Comparison of ENCODE assay signal across 11 cellular contexts in the genomic region with DNA sequence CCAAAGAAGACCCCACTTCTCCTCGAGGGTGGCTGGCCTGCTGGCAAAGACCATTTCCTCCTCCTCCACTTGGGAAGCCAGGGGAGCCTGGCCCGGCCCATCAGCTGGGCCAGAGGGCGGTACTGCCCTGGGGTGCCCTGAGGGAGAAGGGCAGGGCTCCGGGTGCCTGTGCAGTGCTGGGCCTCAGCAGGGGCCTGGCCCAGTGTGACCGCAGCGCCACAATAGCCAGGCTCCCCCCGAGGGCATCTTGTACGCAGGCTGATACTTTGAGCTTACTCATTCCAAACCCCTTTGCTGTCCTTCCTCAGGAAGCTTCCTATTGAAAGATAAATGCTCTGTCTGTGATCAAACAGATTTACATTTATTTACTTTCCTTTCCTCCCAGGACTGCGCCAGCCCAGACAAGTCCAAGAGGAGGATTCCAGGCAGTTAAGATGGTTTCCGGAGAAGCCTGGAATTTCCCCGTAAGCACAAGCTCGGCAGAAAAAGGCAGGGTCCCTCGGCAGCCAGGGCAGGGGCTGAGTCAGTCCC.
DNase-seq lines count a peak whose midpoint lies in the region; ATAC-seq, FAIRE-seq and TF ChIP-seq lines count a peak whose summit lies in the region.
"Had no signal": no experiment of that assay in that cellular context is flagged by ENCODE, and none has a peak within 500 bp of the region (broad histone marks: within the 10 kb centered on the region; RNA-seq: fewer than 3 reads in every experiment).

No MANE protein-coding gene starts in this region.

- H2AFZ ChIP-seq in endothelial cell of umbilical vein (ENCODE audit: low read depth, low read length) (no peak overlapping the region), neuronal stem cell (ENCODE audit: low read length) (peak overlapping the region; percentile 70)

- H2AK5ac ChIP-seq in neuronal stem cell (ENCODE audit: low read depth, low read length): no peak overlapping the region

- no peak for ATAC-seq in GM18867 (IDR thresholded peaks at IDR 0.05; ENCODE audit: unreplicated experiment)

- dilution Hi-C loops in endothelial cell of umbilical vein (cut with MboI; ENCODE audit: extremely low pct_ligation_motif_present, low sequenced_read_pairs): no loop called here

- no peak overlapping the region for H4K91ac ChIP-seq in neuronal stem cell (ENCODE audit: low read depth, low read length, poor library complexity)

- POLR2A ChIA-PET in endothelial cell of umbilical vein (lab: Charles Lee): interaction anchor here (1.0 to 2.2 kb wide), 10 partner anchors 10 to 344 kb away, joined by 3 to 16 read pairs (median 4); a partner anchor contains a TSS

- H3K4me3 ChIP-seq in endothelial cell of umbilical vein (replicated peaks in 1 of 3; ENCODE audit: insufficient read depth in 1 of 3, low read depth in 1 of 3, low read length in 3 of 3): no peak overlapping the region
- H3K4me3 ChIP-seq in neuronal stem cell (ENCODE audit: low read length in 2 of 2): no peak overlapping the region
- H3K4me3 ChIP-seq: BLaER1 had no signal

- H3K4ac ChIP-seq in neuronal stem cell (ENCODE audit: low read length): no peak overlapping the region

- H3K23ac ChIP-seq in neuronal stem cell (ENCODE audit: low read depth, low read length, poor library complexity): no peak overlapping the region

- no peak overlapping the region for H2BK120ac ChIP-seq in neuronal stem cell (ENCODE audit: low read depth, low read length)

- no TSS peak for BruUV-seq in endothelial cell of umbilical vein (replicated peaks; lab: Mats Ljungman, UMichigan)

- TF ChIP-seq CTCF in endothelial cell of umbilical vein (IDR thresholded peaks at IDR 0.05; ENCODE audit: extremely low read depth in 1 of 2, insufficient read depth in 1 of 2, low read depth in 1 of 2, low read length in 2 of 2): no peak

- H3K14ac ChIP-seq in neuronal stem cell (ENCODE audit: low read length): no peak overlapping the region

- H4K8ac ChIP-seq in neuronal stem cell (ENCODE audit: low read depth, low read length): no peak overlapping the region

- no peaks in the 10 kb centered on the region for H3K36me3 ChIP-seq in endothelial cell of umbilical vein (ENCODE audit: control insufficient read depth in 2 of 2, extremely low read depth in 1 of 2, insufficient read depth in 2 of 2, low read length in 2 of 2)
- no peaks in the 10 kb centered on the region for H3K36me3 ChIP-seq in neuronal stem cell (replicated peaks in 1 of 2; ENCODE audit: control insufficient read depth in 2 of 2, insufficient read depth in 2 of 2, low read length in 2 of 2)
- H3K36me3 ChIP-seq: BLaER1 had no signal

- CTCF ChIA-PET in endothelial cell of umbilical vein (lab: Charles Lee): interaction anchor here (0.6 to 4.2 kb wide), 21 partner anchors 8 to 391 kb away, joined by 3 to 25 read pairs (median 5); a partner anchor contains a TSS

- H3K9me3 ChIP-seq in endothelial cell of umbilical vein (replicated peaks; ENCODE audit: control insufficient read depth, insufficient read depth, low read length): no peaks in the 10 kb centered on the region
- H3K9me3 ChIP-seq in neuronal stem cell (replicated peaks in 1 of 2; ENCODE audit: control insufficient read depth in 2 of 2, insufficient read depth in 1 of 2, low read depth in 1 of 2, low read length in 2 of 2): no peaks in the 10 kb centered on the region
- H3K9me3 ChIP-seq: BLaER1 had no signal

- intact Hi-C loops in endothelial cell of umbilical vein (cut with micrococcal nuclease): loop anchor here (1.0 to 2.0 kb wide), 15 partner anchors 16 to 342 kb away; no protein-coding TSS in a partner anchor

- no peaks in the 10 kb centered on the region for H4K20me1 ChIP-seq in endothelial cell of umbilical vein (replicated peaks; ENCODE audit: control insufficient read depth, extremely low read depth, insufficient read depth, low read length)
- H4K20me1 ChIP-seq: BLaER1 had no signal

- H3K18ac ChIP-seq in neuronal stem cell (ENCODE audit: low read length): peak overlapping the region; percentile 16

- peak overlapping the region; percentile 99 for H3K27ac ChIP-seq in endothelial cell of umbilical vein (ENCODE audit: insufficient read depth, low read depth, low read length)
- H3K27ac ChIP-seq in neuronal stem cell (replicated peaks; ENCODE audit: low read length): no peak overlapping the region
- H3K27ac ChIP-seq: BLaER1 had no signal

- peak; percentile 99 for FAIRE-seq in endothelial cell of umbilical vein (lab: Jason Lieb, UNC)

- H3K79me1 ChIP-seq in neuronal stem cell (ENCODE audit: low read depth, low read length): no peaks in the 10 kb centered on the region

- peaks cover 53% of the 10 kb centered on the region for H3K4me1 ChIP-seq in endothelial cell of umbilical vein (ENCODE audit: control insufficient read depth, extremely low read depth, insufficient read depth, low read length)
- H3K4me1 ChIP-seq in neuronal stem cell (ENCODE audit: control insufficient read depth in 2 of 2, insufficient read depth in 1 of 2, low read depth in 1 of 2, low read length in 2 of 2): peaks cover 0 to 6% of the 10 kb centered on the region in 2 donors
- H3K4me1 ChIP-seq: BLaER1 had no signal

- H2BK5ac ChIP-seq in neuronal stem cell (ENCODE audit: low read length): no peak overlapping the region

- no peak overlapping the region for H2BK12ac ChIP-seq in neuronal stem cell (ENCODE audit: low read length)

- no peaks in the 10 kb centered on the region for H3K9me1 ChIP-seq in endothelial cell of umbilical vein (replicated peaks; ENCODE audit: control insufficient read depth, extremely low read depth, insufficient read depth, low read length)

- H3K27me3 ChIP-seq in endothelial cell of umbilical vein (ENCODE audit: control insufficient read depth in 2 of 2, insufficient read depth in 2 of 2, low read length in 2 of 2) (no peaks in the 10 kb centered on the region), neuronal stem cell (ENCODE audit: control insufficient read depth in 3 of 3, insufficient read depth in 3 of 3, low read depth in 1 of 3, low read length in 3 of 3) (peaks cover 0 to 32% (median 0%) of the 10 kb centered on the region in 3 experiments)
- H3K27me3 ChIP-seq: BLaER1 had no signal

- TF ChIP-seq POLR2A in endothelial cell of umbilical vein (IDR thresholded peaks at IDR 0.05; ENCODE audit: low read depth, low read length): peak; percentile 65

- no peaks in the 10 kb centered on the region for H3K79me2 ChIP-seq in endothelial cell of umbilical vein (ENCODE audit: control insufficient read depth, insufficient read depth, low read length)

- peak; percentile 51 for DNase-seq in COLO668 (lab: John Stamatoyannopoulos, UW; ENCODE audit: unreplicated experiment)
- DNase-seq in NCI-H345 (lab: John Stamatoyannopoulos, UW): peak; percentile 40
- DNase-seq in endothelial cell of umbilical vein (ENCODE audit: low read depth, low spot score): peak; percentile 95
- DNase-seq in neuronal stem cell (ENCODE audit: low spot score): no peak
- no peak for DNase-seq in NCI-H2227 treated with DMSO at 0.1 percent for 48 hours (lab: John Stamatoyannopoulos, UW)
- no peak for DNase-seq in activated naive CD4-positive, alpha-beta T cell (lab: John Stamatoyannopoulos, UW)
- DNase-seq in Kasumi-1 (lab: John Stamatoyannopoulos, UW): no peak
- DNase-seq: activated naive CD4-positive, alpha-beta T cell treated with Interleukin-2 at 50 U/mL for 16 hours; NCI-H2171 had no signal

- H3K9ac ChIP-seq in endothelial cell of umbilical vein (replicated peaks; ENCODE audit: extremely low read depth, insufficient read depth, low read length) (peak overlapping the region; percentile 85), neuronal stem cell (ENCODE audit: low read depth, low read length, poor library complexity) (no peak overlapping the region)
- H3K9ac ChIP-seq: BLaER1 had no signal

- no CpG with 5 or more reads among the region's 13 CpGs for WGBS in neuronal stem cell (ENCODE audit: extremely low coverage in 2 of 2, insufficient read length in 2 of 2, insufficient replicate concordance in 1 of 2), 2 donors

- H3K4me2 ChIP-seq in endothelial cell of umbilical vein (ENCODE audit: insufficient read depth, low read length): peak overlapping the region; percentile 55
- no peak overlapping the region for H3K4me2 ChIP-seq in neuronal stem cell (ENCODE audit: insufficient read depth, low read length, poor library complexity, severe bottlenecking)
- H3K4me2 ChIP-seq: BLaER1 had no signal

- H2BK15ac ChIP-seq in neuronal stem cell (ENCODE audit: low read length): no peak overlapping the region

TF ChIP-seq in endothelial cell of umbilical vein, 7 proteins besides CTCF, POLR2A, EP300 and RAD21:
- peak; percentile 97 for TF ChIP-seq GATA2 (IDR thresholded peaks at IDR 0.05; ENCODE audit: insufficient read depth, insufficient read length, low read depth, low read length)
- TF ChIP-seq JUN (IDR thresholded peaks at IDR 0.05; ENCODE audit: borderline replicate concordance, insufficient read depth, insufficient read length, low read depth): peak; percentile 73
- no peak for TF ChIP-seq EZH2 (IDR thresholded peaks at IDR 0.05; ENCODE audit: borderline replicate concordance, low read depth, low read length, severe bottlenecking)
- TF ChIP-seq POLR2AphosphoS5 (IDR thresholded peaks at IDR 0.05; ENCODE audit: insufficient read depth, low read depth, low read length): peak; percentile 97
- peak; percentile 84 for TF ChIP-seq FOS (IDR thresholded peaks at IDR 0.05; ENCODE audit: borderline replicate concordance, insufficient read depth, low read length)

Comparison
In these comparisons a context has a peak if more than half of its experiments do, and no peak if none do; other contexts are left out.
1. DNase-seq: peak in COLO668 (single experiment), NCI-H345 (single experiment) and endothelial cell of umbilical vein (single experiment); none in neuronal stem cell (single experiment), NCI-H2227 treated with DMSO at 0.1 percent for 48 hours (single experiment), activated naive CD4-positive, alpha-beta T cell (0 of 4) and Kasumi-1 (0 of 2).